In genomic region chr19:14031719-14032480, GRCh38 we compare ENCODE assay signal across 8 cellular contexts. TPM values are rescaled to one million over a fixed set of nuclear protein-coding genes. Genes with fewer than 3 reads are reported as not detected.
DNase-seq lines count a peak whose midpoint lies in the region; TF ChIP-seq lines count a peak whose summit lies in the region.

TSS of gene IL27RA (plus strand) at chr19:14031762. CDS start at chr19:14031873, 111 bp downstream.

- H3K79me2 ChIP-seq in osteoblast (ENCODE audit: insufficient read depth, low read length) = no peaks in the 10 kb centered on the region

- intact Hi-C loops in thyroid gland (cut with DNase I) = no loop called here

- TF ChIP-seq CTCF in RWPE1 (conservative IDR thresholded peaks at IDR 0.05; ENCODE audit: low read depth) = peak; percentile 82
- TF ChIP-seq CTCF in osteoblast (IDR thresholded peaks at IDR 0.05; ENCODE audit: extremely low read depth, low read depth, low read length) = peak; percentile 47
- TF ChIP-seq CTCF in thyroid gland (IDR thresholded peaks at IDR 0.05) = peak in 4 of 6 experiments; percentile 35 to 55 (median 45)

- 0 to 2% methylated on average over 8 of the region's 63 CpGs for WGBS in thyroid gland, 2 donors

- H3K27me3 ChIP-seq in osteoblast (ENCODE audit: insufficient read depth, low read length) (peaks cover 17% of the 10 kb centered on the region), thyroid gland (no peaks in the 10 kb centered on the region)

- peak; percentile 18 to 34 for DNase-seq in SHP77 (lab: John Stamatoyannopoulos, UW)
- no peak for DNase-seq in SHP77 treated with DMSO at 0.1 percent for 48 hours (lab: John Stamatoyannopoulos, UW)
- peak; percentile 28 for DNase-seq in HT-29 (ENCODE audit: low spot score)
- DNase-seq in RWPE1 (ENCODE audit: low spot score) = peak; percentile 54
- peak; percentile 72 for DNase-seq in activated T-helper 9 cell treated with anti-CD3 and anti-CD28 coated beads, Interleukin-2, amount 50 U/mL, for 16 hours (ENCODE audit: low read depth)
- DNase-seq in foreskin melanocyte = peak; percentile 35
- peak; percentile 94 for DNase-seq in osteoblast (ENCODE audit: insufficient read length, low spot score, missing footprints)
- DNase-seq in thyroid gland = peak; percentile 58 to 60

- H3K9me3 ChIP-seq in osteoblast (ENCODE audit: low read depth, low read length) (no peaks in the 10 kb centered on the region), thyroid gland (no peaks in the 10 kb centered on the region)

- no peak for TF ChIP-seq POLR2A in thyroid gland (IDR thresholded peaks at IDR 0.05)

- CTCF ChIA-PET in RWPE1 (lab: Yijun Ruan, JAX) = interaction anchor here (0.5 to 1.2 kb wide), 8 partner anchors 8 to 242 kb away, joined by 3 to 8 read pairs (median 4); partner anchors contain the start of gene MISP3

- peak within 1 kb of the TSS; percentile 85 for H2AFZ ChIP-seq in osteoblast (ENCODE audit: low read length)

- no peaks in the 10 kb centered on the region for H4K20me1 ChIP-seq in osteoblast (ENCODE audit: insufficient read depth, low read length)

- H3K4me2 ChIP-seq in osteoblast (ENCODE audit: insufficient read depth, low read length) = peak within 1 kb of the TSS; percentile 82

- POLR2A ChIA-PET in RWPE1 (lab: Yijun Ruan, JAX; ENCODE audit: low non-redundant PET) = no interaction called here

- H3K4me1 ChIP-seq in osteoblast (ENCODE audit: insufficient read depth, low read length) = peaks cover 4% of the 10 kb centered on the region
- H3K4me1 ChIP-seq in thyroid gland = peaks cover 6 to 9% of the 10 kb centered on the region in 2 donors

- H3K4me3 ChIP-seq in osteoblast (ENCODE audit: insufficient read depth, low read length) (peak within 1 kb of the TSS; percentile 73), thyroid gland (replicated peaks in 1 of 3) (peak within 1 kb of the TSS; percentile 5 to 70 (median 62))

- no peaks in the 10 kb centered on the region for H3K36me3 ChIP-seq in osteoblast (ENCODE audit: insufficient read depth, low read length)
- H3K36me3 ChIP-seq in thyroid gland = no peaks in the 10 kb centered on the region

- H3K27ac ChIP-seq in RWPE1 (peak within 1 kb of the TSS; percentile 60), osteoblast (ENCODE audit: low read depth, low read length) (no peak within 1 kb of the TSS), thyroid gland (peak within 1 kb of the TSS in 2 of 3 donors; percentile 52 to 55)

RNA-seq across cellular contexts. Expression of gene IL27RA, which starts in this region (rescaled TPM):
- 0.10 TPM in 1 of 2 replicates, not detected in the other for total RNA-seq in HT-29 (2014; rRNA removed; shearing (Covaris generic))
- total RNA-seq in osteoblast (1.1 and 1.2 TPM in 2 replicates), thyroid gland (1 to 10 TPM; 1.9 to 4.9 (median 3.4) TPM)

Comparison
In these comparisons a context has a peak if more than half of its experiments do, and no peak if none do; other contexts are left out.
1. Peak in DNase-seq in HT-29; RNA of the gene not detected or under 1 TPM.